8 cellular contexts compared by ENCODE assay signal in the genomic region with DNA sequence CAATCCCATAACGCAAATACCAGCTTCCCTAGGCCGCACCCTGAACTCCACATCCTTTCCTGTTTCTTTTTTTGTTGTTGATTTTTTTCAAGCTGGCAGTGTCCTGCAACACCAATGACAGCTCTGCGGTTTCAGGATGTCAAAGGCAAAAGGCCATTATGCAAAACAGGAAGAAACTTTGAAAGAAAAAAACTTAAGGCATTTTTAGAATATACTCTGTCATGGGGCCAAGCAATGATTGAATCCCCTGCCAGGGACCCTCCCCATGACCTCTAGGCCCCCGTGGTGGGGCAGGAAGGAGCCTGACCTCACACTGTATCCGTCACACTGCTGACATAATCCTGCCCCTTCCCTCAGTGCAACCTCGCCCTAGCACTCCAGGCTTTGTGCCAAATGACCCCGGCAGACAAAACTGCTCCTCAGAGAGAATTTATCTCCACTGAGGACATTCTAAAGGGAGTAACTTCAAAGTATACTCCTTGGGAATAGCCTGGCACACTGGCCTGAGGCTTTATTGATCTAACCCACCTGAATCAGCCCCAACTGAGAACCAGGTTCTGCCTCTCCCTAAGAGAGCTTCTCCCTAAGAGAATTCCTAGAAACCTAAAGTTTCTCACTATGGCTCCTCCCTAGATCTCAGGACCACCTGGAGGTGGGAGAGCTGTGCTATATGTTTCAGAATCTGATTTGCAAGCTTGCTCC. TPM values are rescaled to one million over a fixed set of nuclear protein-coding genes. Genes with fewer than 3 reads are reported as not detected.
DNase-seq lines count a peak whose midpoint lies in the region; ATAC-seq, FAIRE-seq and TF ChIP-seq lines count a peak whose summit lies in the region.

No MANE protein-coding gene starts in this region.

- peak in 3 of 7 experiments; percentile 52 to 79 (median 69) for DNase-seq in CD8-positive, alpha-beta T cell
- DNase-seq in H54 (ENCODE audit: insufficient read length, low spot score) (no peak), RWPE2 (ENCODE audit: low spot score) (no peak), dermis microvascular lymphatic vessel endothelial cell (ENCODE audit: low read depth in 2 of 2) (peak; percentile 70 to 88), naive B cell (peak; percentile 67), GM19239 (ENCODE audit: insufficient read length, low spot score) (no peak)

- H3K9me3 Mint-ChIP-seq in CD8-positive, alpha-beta T cell, result no peaks in the 10 kb centered on the region
- no peaks in the 10 kb centered on the region for H3K9me3 Mint-ChIP-seq in naive B cell

- peak overlapping the region; percentile 90 for H3K27ac ChIP-seq in CD8-positive, alpha-beta T cell (ENCODE audit: low read depth, low read length)
- peak overlapping the region; percentile 99 for H3K27ac ChIP-seq in RWPE2 (ENCODE audit: poor library complexity, severe bottlenecking)

- peak overlapping the region; percentile 69 for H3K4me3 Mint-ChIP-seq in CD8-positive, alpha-beta T cell
- peak overlapping the region; percentile 71 to 93 (median 86) for H3K4me3 Mint-ChIP-seq in naive B cell

- ATAC-seq in CD8-positive, alpha-beta T cell, result peak; percentile 65
- peak; percentile 18 for ATAC-seq in RWPE2 (ENCODE audit: low read depth)
- ATAC-seq in naive B cell (ENCODE audit: low read depth in 2 of 2), result peak; percentile 40 to 57
- ATAC-seq in GM21526 (IDR thresholded peaks at IDR 0.05; ENCODE audit: low FRiP score, unreplicated experiment), result no peak
- ATAC-seq in GM18861 (IDR thresholded peaks at IDR 0.05; ENCODE audit: unreplicated experiment), result no peak

- POLR2A ChIA-PET in CD8-positive, alpha-beta T cell (lab: Charles Lee), result interaction anchor here (0.9 to 3.3 kb wide), 6 partner anchors 8 to 133 kb away, joined by 3 to 9 read pairs (median 5); a partner anchor contains a TSS

- CTCF ChIA-PET in CD8-positive, alpha-beta T cell (lab: Charles Lee), result interaction anchor here (1.0 to 2.7 kb wide), 3 partner anchors 11 to 29 kb away, joined by 3 to 8 read pairs (median 3); no protein-coding TSS in a partner anchor

- H3K27ac Mint-ChIP-seq in CD8-positive, alpha-beta T cell, result peak overlapping the region; percentile 96
- H3K27ac Mint-ChIP-seq in naive B cell, result peak overlapping the region; percentile 94 to 98 (median 98)

- H3K4me3 ChIP-seq in CD8-positive, alpha-beta T cell (ENCODE audit: low read depth, low read length), result peak overlapping the region; percentile 10
- no peak overlapping the region for H3K4me3 ChIP-seq in RWPE2 (ENCODE audit: severe bottlenecking)

- no peaks in the 10 kb centered on the region for H3K36me3 ChIP-seq in CD8-positive, alpha-beta T cell (ENCODE audit: insufficient read depth, low read length)
- peaks cover 6% of the 10 kb centered on the region for H3K36me3 ChIP-seq in RWPE2 (ENCODE audit: low read depth)

- no peaks in the 10 kb centered on the region for H3K9me3 ChIP-seq in CD8-positive, alpha-beta T cell (ENCODE audit: low read length)
- no peaks in the 10 kb centered on the region for H3K9me3 ChIP-seq in RWPE2 (ENCODE audit: severe bottlenecking)

- H3K27me3 Mint-ChIP-seq in CD8-positive, alpha-beta T cell (ENCODE audit: low read depth), result no peaks in the 10 kb centered on the region
- H3K27me3 Mint-ChIP-seq in naive B cell, result no peaks in the 10 kb centered on the region

- H3K4me1 ChIP-seq in CD8-positive, alpha-beta T cell (ENCODE audit: insufficient read depth, low read length), result peaks cover 94% of the 10 kb centered on the region
- peaks cover 84% of the 10 kb centered on the region for H3K4me1 ChIP-seq in RWPE2 (ENCODE audit: insufficient read depth, poor library complexity, severe bottlenecking)

- H3K36me3 Mint-ChIP-seq in CD8-positive, alpha-beta T cell, result peaks cover under 1% of the 10 kb centered on the region
- H3K36me3 Mint-ChIP-seq in naive B cell, result peaks cover 0 to 9% of the 10 kb centered on the region in 2 donors

- no peak for TF ChIP-seq POLR2A in H54 (IDR thresholded peaks at IDR 0.05; ENCODE audit: low read depth, low read length)

- H3K27me3 ChIP-seq in CD8-positive, alpha-beta T cell (ENCODE audit: insufficient read depth, low read length), result no peaks in the 10 kb centered on the region
- no peaks in the 10 kb centered on the region for H3K27me3 ChIP-seq in RWPE2 (ENCODE audit: insufficient read depth, poor library complexity, severe bottlenecking)

- intact Hi-C loops in CD8-positive, alpha-beta T cell (cut with DNase I, micrococcal nuclease), result loop anchor here (1.0 to 2.0 kb wide), 2 partner anchors 8 to 14 kb away; a partner anchor contains a TSS

- no peak for TF ChIP-seq CTCF in CD8-positive, alpha-beta T cell (IDR thresholded peaks at IDR 0.05)
- TF ChIP-seq CTCF in RWPE2 (IDR thresholded peaks at IDR 0.05; ENCODE audit: poor library complexity, severe bottlenecking), result no peak

- FAIRE-seq in H54 (lab: Jason Lieb, UNC) (peak; percentile 81), GM19239 (lab: Jason Lieb, UNC) (no peak)

- H3K4me1 Mint-ChIP-seq in CD8-positive, alpha-beta T cell (ENCODE audit: low read depth), result peaks cover 96% of the 10 kb centered on the region
- H3K4me1 Mint-ChIP-seq in naive B cell, result peaks cover 79 to 97% (median 86%) of the 10 kb centered on the region in 3 donors

RNA-seq across cellular contexts. Expression of a gene that starts 7.9 kb away (rescaled TPM):
- 100 to 1,000 TPM; 139 to 140 TPM for total RNA-seq in CD8-positive, alpha-beta T cell
- 12.1 and 21.2 TPM in 2 replicates for total RNA-seq in dermis microvascular lymphatic vessel endothelial cell
- 100 to 1,000 TPM in 1 of 6 donors, 10 to 100 TPM in 5; 30.4 to 112 (median 72.8) TPM for polyA plus RNA-seq in naive B cell (ENCODE audit: low read depth in 6 of 6)

Comparison
In these comparisons a context has a peak if more than half of its experiments do, and no peak if none do; other contexts are left out.
1. ATAC-seq: peak in CD8-positive, alpha-beta T cell (single experiment), RWPE2 (single experiment) and naive B cell (2 of 2); none in GM21526 (single experiment) and GM18861 (single experiment).
2. DNase-seq: peak in dermis microvascular lymphatic vessel endothelial cell (2 of 2) and naive B cell (single experiment); none in H54 (single experiment), RWPE2 (single experiment) and GM19239 (single experiment).